Comparison of ENCODE assay signal across 10 cellular contexts in the genomic region with DNA sequence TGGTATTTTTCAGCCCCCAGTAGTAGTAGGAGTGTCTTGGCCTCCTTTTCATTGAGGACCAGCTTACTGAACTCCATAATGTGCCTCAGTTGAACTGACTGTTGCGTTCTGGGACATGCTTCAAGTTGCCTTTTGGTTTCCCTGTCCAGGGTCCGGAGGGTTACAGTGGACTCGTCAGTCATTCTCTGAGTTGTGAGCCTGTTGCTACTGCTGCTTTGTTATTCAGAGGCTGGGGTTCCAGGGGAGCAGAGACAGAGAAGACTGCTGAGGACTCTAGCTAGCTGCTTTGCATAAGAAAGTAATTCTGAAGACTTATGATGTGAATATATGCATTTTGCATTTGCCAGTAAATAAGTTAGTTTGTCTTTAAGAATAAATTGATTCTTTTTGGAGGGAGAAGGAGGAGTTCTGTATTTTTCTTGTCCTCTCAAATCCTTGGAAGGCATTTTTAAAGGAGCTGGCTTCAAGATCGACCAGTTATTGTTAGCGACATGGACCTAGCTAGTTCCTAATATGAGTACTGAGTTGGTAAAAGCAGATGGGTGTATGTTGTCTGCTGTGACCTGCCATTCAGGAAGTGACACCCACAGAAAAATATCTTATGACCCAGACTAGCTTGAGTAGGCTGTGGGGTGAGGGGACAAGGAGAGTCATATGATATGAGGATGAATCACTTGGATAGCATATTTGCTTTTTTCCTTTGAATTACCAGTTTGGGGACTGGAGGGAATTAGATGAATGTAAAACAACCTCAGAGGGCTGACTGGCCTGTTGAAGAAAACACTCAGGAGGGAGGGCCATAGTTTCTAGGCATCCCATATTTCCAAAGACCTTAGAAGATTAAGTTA. TPM values are rescaled to one million over a fixed set of nuclear protein-coding genes. Genes with fewer than 3 reads are reported as not detected.
DNase-seq lines count a peak whose midpoint lies in the region; ATAC-seq, FAIRE-seq and TF ChIP-seq lines count a peak whose summit lies in the region.
"Had no signal": no experiment of that assay in that cellular context is flagged by ENCODE, and none has a peak within 500 bp of the region (broad histone marks: within the 10 kb centered on the region; RNA-seq: fewer than 3 reads in every experiment).

No MANE protein-coding gene starts in this region.

- TF ChIP-seq CTCF in DND-41 (IDR thresholded peaks at IDR 0.05; ENCODE audit: borderline replicate concordance, extremely low read depth, low read length, poor library complexity, severe bottlenecking) (no peak), IMR-90 (conservative IDR thresholded peaks at IDR 0.05; ENCODE audit: low read depth, low read length) (no peak), fibroblast of the aortic adventitia (IDR thresholded peaks at IDR 0.05; ENCODE audit: insufficient read depth, low read length) (no peak), psoas muscle (IDR thresholded peaks at IDR 0.05) (no peak), D721Med (IDR thresholded peaks at IDR 0.05; ENCODE audit: insufficient read depth, missing control alignments) (no peak)

- H3K4me2 ChIP-seq in DND-41 (ENCODE audit: insufficient read depth, low read length) (no peak overlapping the region; the same call in 1 of the 2 replicates), IMR-90 (ENCODE audit: low read depth, low read length) (peak overlapping the region; percentile 59)

- POLR2A ChIA-PET in IMR-90 (lab: Charles Lee; ENCODE audit: unreplicated experiment), result interaction anchor here (1.0 kb wide), 1 partner anchor 9 kb away, joined by 42 read pairs; no protein-coding TSS in a partner anchor

- H3K79me1 ChIP-seq in IMR-90 (ENCODE audit: low read depth in 1 of 2, low read length in 2 of 2), result peaks cover 39 to 71% of the 10 kb centered on the region in 2 experiments

- H3K9me3 Mint-ChIP-seq in activated T-cell treated with anti-CD3 and anti-CD28 coated beads, Interleukin-2, amount 50 U/mL, for 4 hours, result no peaks in the 10 kb centered on the region

- H3K4me3 ChIP-seq in DND-41 (ENCODE audit: low read depth in 1 of 2, low read length in 2 of 2), result no peak overlapping the region
- no peak overlapping the region for H3K4me3 ChIP-seq in IMR-90 (ENCODE audit: insufficient read depth, low read depth, low read length)
- no peak overlapping the region for H3K4me3 ChIP-seq in fibroblast of the aortic adventitia (ENCODE audit: low read depth, low read length)
- no peak overlapping the region for H3K4me3 ChIP-seq in psoas muscle

- H3K56ac ChIP-seq in IMR-90 (ENCODE audit: extremely low read depth, insufficient read depth, low read length), result peak overlapping the region; percentile 83

- H2AK9ac ChIP-seq in IMR-90 (replicated peaks; ENCODE audit: low read depth, low read length, poor library complexity), result peak overlapping the region; percentile 84

- H4K5ac ChIP-seq in IMR-90 (ENCODE audit: low read depth, low read length), result peak overlapping the region; percentile 85

- peaks cover 38% of the 10 kb centered on the region for H3K79me2 ChIP-seq in DND-41 (ENCODE audit: insufficient read depth, low read length)

- H3K4me1 Mint-ChIP-seq in activated T-cell treated with anti-CD3 and anti-CD28 coated beads, Interleukin-2, amount 50 U/mL, for 4 hours (ENCODE audit: low read depth), result peaks cover 19% of the 10 kb centered on the region

- H4K20me1 ChIP-seq in DND-41 (ENCODE audit: insufficient read depth, low read length) (peaks cover 21% of the 10 kb centered on the region; the same call in 1 of the 2 replicates), IMR-90 (ENCODE audit: insufficient read depth, low read length) (peaks cover 11% of the 10 kb centered on the region; the same call in 1 of the 2 replicates)

- BruUV-seq in IMR-90 (replicated peaks; lab: Mats Ljungman, UMichigan), result no TSS peak

- TF ChIP-seq POLR2A in IMR-90 (IDR thresholded peaks at IDR 0.05; ENCODE audit: low read depth, low read length), result peak; percentile 66; the same call in 1 of the 2 replicates

- DNase-seq in DND-41 (no peak), IMR-90 (peak; percentile 96), fibroblast of the aortic adventitia (ENCODE audit: low read depth) (peak; percentile 91), psoas muscle (no peak), D721Med (ENCODE audit: insufficient read length, low spot score) (no peak), DMS79 (lab: John Stamatoyannopoulos, UW) (no peak)
- no peak for DNase-seq in activated T-cell treated with anti-CD3 and anti-CD28 coated beads, Interleukin-2, amount 50 U/mL, for 4 hours

- TF ChIP-seq RAD21 in IMR-90 (IDR thresholded peaks at IDR 0.05; ENCODE audit: low read length), result no peak; the same call in 1 of the 2 replicates

- no peaks in the 10 kb centered on the region for H3K27me3 ChIP-seq in DND-41 (ENCODE audit: insufficient read depth, low read length, poor library complexity)
- H3K27me3 ChIP-seq in IMR-90 (ENCODE audit: control insufficient read depth, insufficient read depth, low read length), result no peaks in the 10 kb centered on the region
- H3K27me3 ChIP-seq in psoas muscle (ENCODE audit: insufficient read depth in 3 of 3, low read length in 2 of 3), result no peaks in the 10 kb centered on the region

- H2BK20ac ChIP-seq in IMR-90 (ENCODE audit: low read depth, low read length), result peak overlapping the region; percentile 96

- H3K4me1 ChIP-seq in DND-41 (ENCODE audit: insufficient read depth, low read length) (peaks cover 7% of the 10 kb centered on the region), IMR-90 (ENCODE audit: control insufficient read depth, insufficient read depth, low read length) (peaks cover 19% of the 10 kb centered on the region), psoas muscle (peaks cover 28% of the 10 kb centered on the region)

- dilution Hi-C loops in IMR-90 (cut with HindIII; ENCODE audit: low sequenced_read_pairs, unreplicated experiment), result no loop called here

- H3K23ac ChIP-seq in IMR-90 (ENCODE audit: low read depth, low read length), result peak overlapping the region; percentile 95

- H3K36me3 Mint-ChIP-seq in activated T-cell treated with anti-CD3 and anti-CD28 coated beads, Interleukin-2, amount 50 U/mL, for 4 hours (ENCODE audit: insufficient read depth), result peaks cover 16% of the 10 kb centered on the region

- H3K4me3 Mint-ChIP-seq in activated T-cell treated with anti-CD3 and anti-CD28 coated beads, Interleukin-2, amount 50 U/mL, for 4 hours, result no peak overlapping the region

- H2AFZ ChIP-seq in DND-41 (ENCODE audit: low read depth, low read length), result no peak overlapping the region
- H2AFZ ChIP-seq in IMR-90 (replicated peaks; ENCODE audit: low read length, poor library complexity), result peak overlapping the region; percentile 4

- 46% methylated on average over 5 of the region's 5 CpGs; no CpG with 5 or more reads in 1 of the 2 experiments for WGBS in IMR-90 (ENCODE audit: extremely low coverage in 2 of 2, insufficient read length in 1 of 2), 2 experiments
- 72 to 78% (median 73%) methylated on average over 5 of the region's 5 CpGs for WGBS in psoas muscle, 3 donors

- H2BK5ac ChIP-seq in IMR-90 (ENCODE audit: low read depth, low read length, poor library complexity, severe bottlenecking), result peak overlapping the region; percentile 94

- H2BK120ac ChIP-seq in IMR-90 (ENCODE audit: low read depth, low read length), result peak overlapping the region; percentile 97

- H2BK15ac ChIP-seq in IMR-90 (ENCODE audit: low read depth, low read length), result peak overlapping the region; percentile 92

- peak overlapping the region; percentile 97 for H4K91ac ChIP-seq in IMR-90 (ENCODE audit: insufficient read depth, low read depth, low read length)

- intact Hi-C loops in IMR-90 (cut with micrococcal nuclease) (loop anchor here (1.0 kb wide), 1 partner anchor 7 kb away; no protein-coding TSS in a partner anchor), psoas muscle (cut with DNase I) (no loop called here)

- no peak for FAIRE-seq in D721Med (lab: Jason Lieb, UNC)

- ATAC-seq in DND-41 (ENCODE audit: insufficient read depth, low read depth), result peak; percentile 55; the same call in 1 of the 3 replicates
- ATAC-seq in GM21528 (IDR thresholded peaks at IDR 0.05; ENCODE audit: low FRiP score, unreplicated experiment), result peak; percentile 85
- ATAC-seq in IMR-90 (ENCODE audit: low read depth), result peak; percentile 92
- peak; percentile 98 to 100 for ATAC-seq in activated T-cell treated with anti-CD3 and anti-CD28 coated beads, Interleukin-2, amount 50 U/mL, for 4 hours
- peak; percentile 78 to 85 (median 82) for ATAC-seq in psoas muscle

- peak overlapping the region; percentile 61 to 92 for H4K8ac ChIP-seq in IMR-90 (ENCODE audit: low read depth in 2 of 2, low read length in 2 of 2)

- H3K14ac ChIP-seq in IMR-90 (replicated peaks; ENCODE audit: low read depth, low read length), result peak overlapping the region; percentile 90

- peak overlapping the region; percentile 64 for H3K18ac ChIP-seq in IMR-90 (ENCODE audit: low read depth, low read length)

- peak overlapping the region; percentile 95 for H3K4ac ChIP-seq in IMR-90 (ENCODE audit: low read depth, low read length)

- H3K36me3 ChIP-seq in DND-41 (ENCODE audit: insufficient read depth, low read length) (peaks cover 70% of the 10 kb centered on the region), IMR-90 (ENCODE audit: control insufficient read depth, insufficient read depth, low read length) (peaks cover 30% of the 10 kb centered on the region), psoas muscle (ENCODE audit: insufficient read depth in 1 of 2, low read depth in 1 of 2) (peaks cover 14 to 65% of the 10 kb centered on the region in 2 donors)

- H2AK5ac ChIP-seq in IMR-90 (ENCODE audit: low read depth, low read length), result peak overlapping the region; percentile 100

- CTCF ChIA-PET in IMR-90 (lab: Yijun Ruan, JAX), result interaction anchor here (0.8 to 1.1 kb wide), 2 partner anchors 53 to 77 kb away, joined by 3 to 4 read pairs; no protein-coding TSS in a partner anchor

- no peaks in the 10 kb centered on the region for H3K9me3 ChIP-seq in DND-41 (ENCODE audit: insufficient read depth, low read length, severe bottlenecking)
- no peaks in the 10 kb centered on the region for H3K9me3 ChIP-seq in IMR-90 (ENCODE audit: control insufficient read depth, insufficient read depth, low read length)
- H3K9me3 ChIP-seq in psoas muscle, result no peaks in the 10 kb centered on the region

- in situ Hi-C loops in IMR-90 (cut with MboI; ENCODE audit: low sequenced_read_pairs), result no loop called here

- H3K9me1 ChIP-seq in IMR-90 (ENCODE audit: insufficient read depth, low read length), result peaks cover 22% of the 10 kb centered on the region

- peak overlapping the region; percentile 49 for H3K27ac ChIP-seq in DND-41 (ENCODE audit: low read length)
- H3K27ac ChIP-seq in IMR-90 (ENCODE audit: insufficient read depth, low read length), result peak overlapping the region; percentile 99
- H3K27ac ChIP-seq in psoas muscle, result peak overlapping the region; percentile 67

- H3K9ac ChIP-seq in DND-41 (ENCODE audit: low read depth, low read length), result no peak overlapping the region
- H3K9ac ChIP-seq in IMR-90 (ENCODE audit: low read depth, low read length), result peak overlapping the region; percentile 51

- no peaks in the 10 kb centered on the region for H3K27me3 Mint-ChIP-seq in activated T-cell treated with anti-CD3 and anti-CD28 coated beads, Interleukin-2, amount 50 U/mL, for 4 hours (ENCODE audit: low read depth)

RNA-seq across cellular contexts. Expression of a gene that starts 8.3 kb away (rescaled TPM):
- total RNA-seq in IMR-90 (2012; rRNA removed) (15.6 and 15.8 TPM in 2 replicates), fibroblast of the aortic adventitia (ENCODE audit: low replicate concordance) (10.1 and 22.3 TPM in 2 replicates), psoas muscle (10 to 100 TPM; 11.5 to 14.1 (median 11.9) TPM)
- polyA plus RNA-seq in IMR-90 (2012; rRNA removed) (25.3 and 27.3 TPM in 2 replicates), psoas muscle (10 to 100 TPM in 2 of 3 donors, 1 to 10 TPM in 1; 8.9 to 22.9 (median 15.6) TPM)
- 16.6 and 18.3 TPM in 2 replicates for polyA plus RNA-seq in IMR-90 (2012; cell fraction: cytosol; rRNA removed)
- 16.4 and 20.0 TPM in 2 replicates for polyA plus RNA-seq in IMR-90 (2012; cell fraction: nucleus; rRNA removed; ENCODE audit: low replicate concordance)
- total RNA-seq in activated T-cell treated with anti-CD3 and anti-CD28 coated beads, Interleukin-2, amount 50 U/mL, for 4 hours, result 10 to 100 TPM; 12.9 to 16.9 (median 15.7) TPM

RNA-seq across cellular contexts. Expression of a gene that starts 15.5 kb away (rescaled TPM):
- total RNA-seq in IMR-90 (2012; rRNA removed) (3.2 and 3.3 TPM in 2 replicates), fibroblast of the aortic adventitia (ENCODE audit: low replicate concordance) (6.5 and 10.1 TPM in 2 replicates), psoas muscle (1 to 10 TPM; 1.8 to 4.1 (median 2.6) TPM)
- polyA plus RNA-seq in IMR-90 (2012; rRNA removed) (8.4 and 10.1 TPM in 2 replicates), psoas muscle (1 to 10 TPM; 3.9 to 5.6 (median 5.2) TPM)
- 7.4 and 9.0 TPM in 2 replicates for polyA plus RNA-seq in IMR-90 (2012; cell fraction: cytosol; rRNA removed)
- polyA plus RNA-seq in IMR-90 (2012; cell fraction: nucleus; rRNA removed; ENCODE audit: low replicate concordance), result 1.8 and 7.7 TPM in 2 replicates
- 1 to 10 TPM; 2.1 to 4.5 (median 2.2) TPM for total RNA-seq in activated T-cell treated with anti-CD3 and anti-CD28 coated beads, Interleukin-2, amount 50 U/mL, for 4 hours

RNA-seq across cellular contexts. Expression of a gene that starts 38.3 kb away (rescaled TPM):
- total RNA-seq in IMR-90 (2012; rRNA removed), result 26.7 and 30.8 TPM in 2 replicates
- 29.8 and 33.6 TPM in 2 replicates for polyA plus RNA-seq in IMR-90 (2012; rRNA removed)
- 26.3 and 37.5 TPM in 2 replicates for polyA plus RNA-seq in IMR-90 (2012; cell fraction: cytosol; rRNA removed)
- 27.2 and 28.1 TPM in 2 replicates for polyA plus RNA-seq in IMR-90 (2012; cell fraction: nucleus; rRNA removed; ENCODE audit: low replicate concordance)
- total RNA-seq in activated T-cell treated with anti-CD3 and anti-CD28 coated beads, Interleukin-2, amount 50 U/mL, for 4 hours, result 1 to 10 TPM; 1.6 to 2.5 (median 1.8) TPM
- 20.2 TPM in 2 replicates for total RNA-seq in fibroblast of the aortic adventitia (ENCODE audit: low replicate concordance)
- 1 to 10 TPM; 3.6 to 5.8 (median 5.0) TPM for total RNA-seq in psoas muscle
- 10 to 100 TPM in 1 of 3 donors, 1 to 10 TPM in 2; 5.6 to 56.9 (median 5.6) TPM for polyA plus RNA-seq in psoas muscle

RNA-seq across cellular contexts. Expression of a gene that starts 59.3 kb away (rescaled TPM):
- total RNA-seq in IMR-90 (2012; rRNA removed) (not detected in 2 replicates), fibroblast of the aortic adventitia (ENCODE audit: low replicate concordance) (not detected in 2 replicates), psoas muscle (1 to 10 TPM in 2 of 4 donors, under 1 TPM in 1, not detected in 1; 0.56 to 1.1 (median 1.0) TPM)
- polyA plus RNA-seq in IMR-90 (2012; rRNA removed) (not detected in 2 replicates), psoas muscle (under 1 TPM in 2 of 3 donors, not detected in 1; 0.12 to 0.13 TPM)
- polyA plus RNA-seq in IMR-90 (2012; cell fraction: cytosol; rRNA removed), result not detected in 2 replicates
- polyA plus RNA-seq in IMR-90 (2012; cell fraction: nucleus; rRNA removed; ENCODE audit: low replicate concordance), result 0.13 and 0.14 TPM in 2 replicates
- total RNA-seq in activated T-cell treated with anti-CD3 and anti-CD28 coated beads, Interleukin-2, amount 50 U/mL, for 4 hours, result not detected
- total RNA-seq: T-helper 2 cell treated with Interferon-gamma antibody and Interleukin-4, amounts not matched to agents 100 ng/mL and 5 ng/mL, for 36 hours; temporal lobe had no signal

Comparison
In these comparisons a context has a peak if more than half of its experiments do, and no peak if none do; other contexts are left out.
1. DNase-seq: peak in IMR-90 (single experiment) and fibroblast of the aortic adventitia (single experiment); none in DND-41 (single experiment), activated T-cell treated with anti-CD3 and anti-CD28 coated beads, Interleukin-2, amount 50 U/mL, for 4 hours (single experiment), psoas muscle (0 of 2), D721Med (single experiment) and DMS79 (single experiment).
2. H3K27ac ChIP-seq: peak in every context shown above with its lines; median percentile 99 in IMR-90; 67 in psoas muscle; 49 in DND-41.
3. Peak in every context shown above with its lines, with median percentiles within 50 percentile points of each other: ATAC-seq.